15 cellular contexts compared by ENCODE assay signal in the genomic region with DNA sequence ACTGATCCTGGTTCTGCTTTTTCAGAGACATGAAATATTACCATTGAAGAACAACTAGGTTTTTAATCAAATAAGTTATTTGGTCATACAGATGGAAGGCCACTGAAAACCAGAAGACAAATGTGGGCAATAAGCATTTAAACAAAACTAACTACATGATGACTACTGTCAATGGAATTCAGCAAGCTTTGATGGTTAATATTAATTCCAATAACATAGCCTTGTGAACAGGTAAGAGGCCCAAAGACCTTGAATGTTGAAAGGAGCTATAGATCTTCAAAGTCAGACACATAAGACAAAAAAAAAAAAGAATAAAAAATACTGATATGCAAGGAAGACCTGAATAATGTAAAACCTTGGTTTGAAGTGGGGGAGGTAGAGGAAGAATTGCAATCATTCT.
DNase-seq lines count a peak whose midpoint lies in the region; ATAC-seq and TF ChIP-seq lines count a peak whose summit lies in the region.
"Had no signal": no experiment of that assay in that cellular context is flagged by ENCODE, and none has a peak within 500 bp of the region (broad histone marks: within the 10 kb centered on the region; RNA-seq: fewer than 3 reads in every experiment).

No MANE protein-coding gene starts in this region.

- H3K4me1 ChIP-seq in SK-N-SH (ENCODE audit: control insufficient read depth in 1 of 2, insufficient read depth in 2 of 2, low read depth in 1 of 2, low read length in 1 of 2), result no peaks in the 10 kb centered on the region
- H3K4me1 ChIP-seq: BLaER1 had no signal

- H3K27ac ChIP-seq in SK-N-SH (ENCODE audit: low read depth in 2 of 2, low read length in 1 of 2), result no peak overlapping the region
- H3K27ac ChIP-seq: 22Rv1, A549, BLaER1 had no signal

- POLR2A ChIA-PET in SK-N-SH (lab: Yijun Ruan, JAX), result no interaction called here

- CTCF ChIA-PET in SK-N-SH (lab: Yijun Ruan, JAX), result no interaction called here

- no peaks in the 10 kb centered on the region for H3K9me3 Mint-ChIP-seq in activated T-cell treated with anti-CD3 and anti-CD28 coated beads, Interleukin-2, amount 50 U/mL, for 4 hours
- H3K9me3 Mint-ChIP-seq: H9 had no signal

- no peak for DNase-seq in SK-N-SH
- peak; percentile 2 for DNase-seq in EL
- DNase-seq in SW480 (ENCODE audit: low spot score), result peak; percentile 44
- DNase-seq in kidney glomerular epithelial cell (lab: John Stamatoyannopoulos, UW), result peak; percentile 16
- no peak for DNase-seq in SKM-1 treated with dmso at 0.1 percent for 144 hours (lab: John Stamatoyannopoulos, UW; ENCODE audit: unreplicated experiment)
- DNase-seq in activated T-cell treated with anti-CD3 and anti-CD28 coated beads, Interleukin-2, amount 50 U/mL, for 4 hours, result no peak
- DNase-seq in retina, result no peak
- DNase-seq: CD4-positive, alpha-beta memory T cell; DMS79 treated with DMSO at 0.1 percent for 48 hours; H9 had no signal

- no peaks in the 10 kb centered on the region for H3K9me2 ChIP-seq in SK-N-SH

- H4K20me1 ChIP-seq in SK-N-SH (ENCODE audit: insufficient read depth), result no peaks in the 10 kb centered on the region
- H4K20me1 ChIP-seq: BLaER1 had no signal

- no peaks in the 10 kb centered on the region for H3K27me3 ChIP-seq in SK-N-SH (ENCODE audit: insufficient read depth)
- H3K27me3 ChIP-seq: BLaER1 had no signal

- H3K9me3 ChIP-seq in SK-N-SH, result no peaks in the 10 kb centered on the region
- H3K9me3 ChIP-seq: A549, BLaER1 had no signal

- no peaks in the 10 kb centered on the region for H3K79me2 ChIP-seq in SK-N-SH (ENCODE audit: insufficient read depth)

- no peaks in the 10 kb centered on the region for H3K36me3 ChIP-seq in SK-N-SH (replicated peaks in 1 of 2; ENCODE audit: control insufficient read depth in 1 of 2, insufficient read depth in 2 of 2, low read length in 1 of 2)
- H3K36me3 ChIP-seq: BLaER1 had no signal

- no peak for TF ChIP-seq CTCF in SK-N-SH (IDR thresholded peaks at IDR 0.05)

- H3K36me3 Mint-ChIP-seq in activated T-cell treated with anti-CD3 and anti-CD28 coated beads, Interleukin-2, amount 50 U/mL, for 4 hours (ENCODE audit: insufficient read depth), result no peaks in the 10 kb centered on the region
- H3K36me3 Mint-ChIP-seq: CD4-positive, alpha-beta memory T cell had no signal

- no peaks in the 10 kb centered on the region for H3K4me1 Mint-ChIP-seq in activated T-cell treated with anti-CD3 and anti-CD28 coated beads, Interleukin-2, amount 50 U/mL, for 4 hours (ENCODE audit: low read depth)
- H3K4me1 Mint-ChIP-seq: CD14-positive monocyte; CD4-positive, alpha-beta memory T cell; H9 had no signal

- H3K4me3 ChIP-seq in SK-N-SH (ENCODE audit: low read depth in 2 of 2, low read length in 1 of 2), result no peak overlapping the region
- H3K4me3 ChIP-seq: A549, BLaER1 had no signal

- no peaks in the 10 kb centered on the region for H3F3A ChIP-seq in SK-N-SH (replicated peaks; ENCODE audit: insufficient read depth)

- H3K4me3 Mint-ChIP-seq in activated T-cell treated with anti-CD3 and anti-CD28 coated beads, Interleukin-2, amount 50 U/mL, for 4 hours, result no peak overlapping the region
- H3K4me3 Mint-ChIP-seq: CD14-positive monocyte; CD4-positive, alpha-beta memory T cell; H9 had no signal

- no peak overlapping the region for H3K4me2 ChIP-seq in SK-N-SH
- H3K4me2 ChIP-seq: A549, BLaER1 had no signal

- H3K27me3 Mint-ChIP-seq in activated T-cell treated with anti-CD3 and anti-CD28 coated beads, Interleukin-2, amount 50 U/mL, for 4 hours (ENCODE audit: low read depth), result no peaks in the 10 kb centered on the region
- H3K27me3 Mint-ChIP-seq: CD4-positive, alpha-beta memory T cell had no signal

- H2AFZ ChIP-seq in SK-N-SH (ENCODE audit: low read depth), result no peak overlapping the region

- ATAC-seq in SK-N-SH treated with all-trans-retinoic acid at 6 μM for 48 hours, result no peak
- no peak for ATAC-seq in activated T-cell treated with anti-CD3 and anti-CD28 coated beads, Interleukin-2, amount 50 U/mL, for 4 hours
- ATAC-seq: A549 had no signal

- no peak overlapping the region for H3K9ac ChIP-seq in SK-N-SH
- H3K9ac ChIP-seq: BLaER1 had no signal

- no peak for TF ChIP-seq RAD21 in SK-N-SH (IDR thresholded peaks at IDR 0.05; ENCODE audit: low read length)

- TF ChIP-seq EP300 in SK-N-SH (IDR thresholded peaks at IDR 0.05; ENCODE audit: borderline replicate concordance in 1 of 2, low read depth in 1 of 2, low read length in 1 of 2), result no peak

TF ChIP-seq in SK-N-SH treated with all-trans-retinoic acid at 6 μM for 48 hours, 23 proteins besides CTCF, POLR2A, EP300 and RAD21 (continues in another document):
- TF ChIP-seq ARNTL (CRISPR knock-in tag; IDR thresholded peaks at IDR 0.05; ENCODE audit: borderline replicate concordance, low read depth) (no peak), ISL1 (CRISPR knock-in tag; IDR thresholded peaks at IDR 0.05) (0 out of 2 replicates have a peak, but pooled peaks have one; percentile 9), SNAI2 (CRISPR knock-in tag; IDR thresholded peaks at IDR 0.05) (no peak)
- TF ChIP-seq, protein P1, sequence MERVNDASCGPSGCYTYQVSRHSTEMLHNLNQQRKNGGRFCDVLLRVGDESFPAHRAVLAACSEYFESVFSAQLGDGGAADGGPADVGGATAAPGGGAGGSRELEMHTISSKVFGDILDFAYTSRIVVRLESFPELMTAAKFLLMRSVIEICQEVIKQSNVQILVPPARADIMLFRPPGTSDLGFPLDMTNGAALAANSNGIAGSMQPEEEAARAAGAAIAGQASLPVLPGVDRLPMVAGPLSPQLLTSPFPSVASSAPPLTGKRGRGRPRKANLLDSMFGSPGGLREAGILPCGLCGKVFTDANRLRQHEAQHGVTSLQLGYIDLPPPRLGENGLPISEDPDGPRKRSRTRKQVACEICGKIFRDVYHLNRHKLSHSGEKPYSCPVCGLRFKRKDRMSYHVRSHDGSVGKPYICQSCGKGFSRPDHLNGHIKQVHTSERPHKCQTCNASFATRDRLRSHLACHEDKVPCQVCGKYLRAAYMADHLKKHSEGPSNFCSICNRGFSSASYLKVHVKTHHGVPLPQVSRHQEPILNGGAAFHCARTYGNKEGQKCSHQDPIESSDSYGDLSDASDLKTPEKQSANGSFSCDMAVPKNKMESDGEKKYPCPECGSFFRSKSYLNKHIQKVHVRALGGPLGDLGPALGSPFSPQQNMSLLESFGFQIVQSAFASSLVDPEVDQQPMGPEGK (CRISPR knock-in tag; IDR thresholded peaks at IDR 0.05; ENCODE audit: borderline replicate concordance), result no peak

TF ChIP-seq in SK-N-SH, 30 proteins besides CTCF, POLR2A, EP300 and RAD21:
- no peak for TF ChIP-seq USF2 (IDR thresholded peaks at IDR 0.05; ENCODE audit: borderline replicate concordance, low read depth, low read length)
- TF ChIP-seq, protein P2, sequence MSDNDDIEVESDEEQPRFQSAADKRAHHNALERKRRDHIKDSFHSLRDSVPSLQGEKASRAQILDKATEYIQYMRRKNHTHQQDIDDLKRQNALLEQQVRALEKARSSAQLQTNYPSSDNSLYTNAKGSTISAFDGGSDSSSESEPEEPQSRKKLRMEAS (IDR thresholded peaks at IDR 0.05; ENCODE audit: low read depth), result no peak
- TF ChIP-seq NRF1 (IDR thresholded peaks at IDR 0.05; ENCODE audit: low read depth, low read length), result no peak
- no peak for TF ChIP-seq TEAD4 (IDR thresholded peaks at IDR 0.05; ENCODE audit: borderline replicate concordance, insufficient read depth)
- no peak for TF ChIP-seq IRF3 (IDR thresholded peaks at IDR 0.05; ENCODE audit: low read depth, low read length)
- TF ChIP-seq POLR2AphosphoS5 (IDR thresholded peaks at IDR 0.05; ENCODE audit: low read depth, low read length), result no peak
- no peak for TF ChIP-seq PBX3 (IDR thresholded peaks at IDR 0.05)
- no peak for TF ChIP-seq GATA2 (CRISPR knock-in tag; IDR thresholded peaks at IDR 0.05)
- TF ChIP-seq TAF1 (IDR thresholded peaks at IDR 0.05; ENCODE audit: borderline replicate concordance, low read depth, low read length), result no peak
- TF ChIP-seq NFIC (IDR thresholded peaks at IDR 0.05; ENCODE audit: borderline replicate concordance), result no peak
- no peak for TF ChIP-seq RXRA (IDR thresholded peaks at IDR 0.05; ENCODE audit: borderline replicate concordance, low read depth)
- TF ChIP-seq FOSL2 (IDR thresholded peaks at IDR 0.05; ENCODE audit: borderline replicate concordance, low read depth), result no peak
- TF ChIP-seq TCF12 (IDR thresholded peaks at IDR 0.05), result no peak
- TF ChIP-seq MXI1 (IDR thresholded peaks at IDR 0.05; ENCODE audit: low read depth, low read length), result no peak
- no peak for TF ChIP-seq RFX5 (IDR thresholded peaks at IDR 0.05; ENCODE audit: low read length)
- TF ChIP-seq EZH2phosphoT487 (IDR thresholded peaks at IDR 0.05; ENCODE audit: borderline replicate concordance, low read depth), result no peak
- no peak for TF ChIP-seq CHD2 (IDR thresholded peaks at IDR 0.05; ENCODE audit: low read length, partially characterized antibody)
- no peak for TF ChIP-seq SMC3 (IDR thresholded peaks at IDR 0.05; ENCODE audit: low read depth, low read length)

Comparison
In these comparisons a context has a peak if more than half of its experiments do, and no peak if none do; other contexts are left out.
1. DNase-seq: peak in EL (single experiment), SW480 (single experiment) and kidney glomerular epithelial cell (single experiment); none in SK-N-SH (single experiment), SKM-1 treated with dmso at 0.1 percent for 144 hours (single experiment), activated T-cell treated with anti-CD3 and anti-CD28 coated beads, Interleukin-2, amount 50 U/mL, for 4 hours (single experiment) and retina (single experiment).